In the genomic region with DNA sequence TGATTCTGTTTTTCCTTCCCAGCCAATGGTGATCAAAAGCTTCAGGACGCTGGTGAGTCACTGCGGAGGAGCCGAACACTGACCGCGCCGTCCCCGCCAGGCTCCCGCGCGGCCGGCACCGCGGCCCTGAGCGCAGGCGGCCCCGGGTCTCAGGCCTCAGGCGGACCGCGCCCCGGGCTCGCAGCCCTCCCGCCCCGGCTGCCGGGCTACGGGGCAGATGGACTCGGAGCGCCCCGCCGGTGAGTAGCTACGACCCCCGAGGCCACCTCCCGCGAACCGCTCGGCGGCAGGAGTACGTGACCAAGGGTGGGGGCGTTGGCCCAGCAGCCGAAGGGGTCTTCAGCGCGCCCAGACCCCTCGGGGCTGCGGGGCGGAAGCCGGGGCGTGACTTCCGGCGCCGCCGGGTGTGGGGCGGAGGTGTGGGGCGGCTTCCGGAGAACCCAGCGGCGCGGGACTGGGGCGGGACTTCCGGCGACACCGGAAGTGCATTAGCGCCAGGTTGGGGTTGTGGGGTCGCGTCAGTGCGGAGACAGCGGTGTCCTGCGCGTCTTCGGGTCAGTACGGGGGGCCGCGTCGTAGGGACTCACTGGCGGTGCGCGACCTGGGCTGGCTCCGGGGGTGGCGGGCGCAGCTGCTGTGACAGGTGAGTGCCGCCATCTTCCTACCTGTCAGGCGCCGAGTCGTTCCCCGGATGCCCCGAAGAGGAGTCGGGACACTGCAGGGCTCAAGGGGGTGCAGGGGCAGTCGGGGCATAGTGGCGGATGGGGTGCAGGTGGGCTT, we compare ENCODE assay signal across 8 cellular contexts. TPM values are rescaled to one million over a fixed set of nuclear protein-coding genes. Genes with fewer than 3 reads are reported as not detected.
A peak's percentile ranks its signal among the peaks of the same experiment; 100 is the strongest.
DNase-seq lines count a peak whose midpoint lies in the region; ATAC-seq and TF ChIP-seq lines count a peak whose summit lies in the region.

A gene with protein sequence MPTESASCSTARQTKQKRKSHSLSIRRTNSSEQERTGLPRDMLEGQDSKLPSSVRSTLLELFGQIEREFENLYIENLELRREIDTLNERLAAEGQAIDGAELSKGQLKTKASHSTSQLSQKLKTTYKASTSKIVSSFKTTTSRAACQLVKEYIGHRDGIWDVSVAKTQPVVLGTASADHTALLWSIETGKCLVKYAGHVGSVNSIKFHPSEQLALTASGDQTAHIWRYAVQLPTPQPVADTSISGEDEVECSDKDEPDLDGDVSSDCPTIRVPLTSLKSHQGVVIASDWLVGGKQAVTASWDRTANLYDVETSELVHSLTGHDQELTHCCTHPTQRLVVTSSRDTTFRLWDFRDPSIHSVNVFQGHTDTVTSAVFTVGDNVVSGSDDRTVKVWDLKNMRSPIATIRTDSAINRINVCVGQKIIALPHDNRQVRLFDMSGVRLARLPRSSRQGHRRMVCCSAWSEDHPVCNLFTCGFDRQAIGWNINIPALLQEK (plus strand): TSS at position 60 of the 780 bp plus-strand sequence. CDS start 15,771 bp downstream, outside the sequence.

- H3K27me3 Mint-ChIP-seq in activated CD8-positive, alpha-beta T cell treated with anti-CD3 and anti-CD28 coated beads, Interleukin-2, amount 10 ng/mL, durations not matched to agents 7 days and 5 days (ENCODE audit: low read depth), result no peaks in the 10 kb centered on the region

- peaks cover 1% of the 10 kb centered on the region for H3K36me3 ChIP-seq in BJ (ENCODE audit: control insufficient read depth, insufficient read depth, low read length)

- peak within 1 kb of the TSS; percentile 99 for H3K4me3 ChIP-seq in BJ (ENCODE audit: low read depth, low read length)

- H3K9me3 Mint-ChIP-seq in activated CD8-positive, alpha-beta T cell treated with anti-CD3 and anti-CD28 coated beads, Interleukin-2, amount 10 ng/mL, durations not matched to agents 7 days and 5 days (ENCODE audit: insufficient read depth), result no peaks in the 10 kb centered on the region

- DNase-seq in BJ (ENCODE audit: low read depth) (peak; percentile 39), NCI-H748 (lab: John Stamatoyannopoulos, UW; ENCODE audit: unreplicated experiment) (peak; percentile 81), medulla oblongata (ENCODE audit: extremely low spot score) (peak; percentile 87)
- peak; percentile 91 for DNase-seq in activated CD8-positive, alpha-beta T cell treated with anti-CD3 and anti-CD28 coated beads, Interleukin-2, amount 10 ng/mL, durations not matched to agents 7 days and 5 days
- DNase-seq in effector CD4-positive, alpha-beta T cell, result peak; percentile 88
- DNase-seq in stimulated activated CD4-positive, alpha-beta T cell treated with anti-CD3 and anti-CD28 coated beads, TNF-alpha, amount 100 ng/mL, for 48 hours (ENCODE audit: low read depth in 3 of 3), result peak; percentile 75 to 86 (median 77)

- H3K36me3 Mint-ChIP-seq in activated CD8-positive, alpha-beta T cell treated with anti-CD3 and anti-CD28 coated beads, Interleukin-2, amount 10 ng/mL, durations not matched to agents 7 days and 5 days (ENCODE audit: low read depth), result peaks cover 58% of the 10 kb centered on the region

- no peaks in the 10 kb centered on the region for H3K27me3 ChIP-seq in BJ (ENCODE audit: control insufficient read depth, insufficient read depth, low read length)

- no peak for TF ChIP-seq CTCF in BJ (IDR thresholded peaks at IDR 0.05; ENCODE audit: insufficient read depth, low read depth, low read length)

- H3K4me3 Mint-ChIP-seq in activated CD8-positive, alpha-beta T cell treated with anti-CD3 and anti-CD28 coated beads, Interleukin-2, amount 10 ng/mL, durations not matched to agents 7 days and 5 days, result peak within 1 kb of the TSS; percentile 97

- ATAC-seq in GM19043 (IDR thresholded peaks at IDR 0.05; ENCODE audit: low read depth, unreplicated experiment) (peak; percentile 90), HG03342 (IDR thresholded peaks at IDR 0.05; ENCODE audit: unreplicated experiment) (peak; percentile 94)
- peak; percentile 90 for ATAC-seq in activated CD8-positive, alpha-beta T cell treated with anti-CD3 and anti-CD28 coated beads, Interleukin-2, amount 10 ng/mL, durations not matched to agents 7 days and 5 days

- POLR2A ChIA-PET in BJ (lab: Charles Lee), result interaction anchor here (0.7 kb wide), 1 partner anchor 763 kb away, joined by 3 read pairs; no protein-coding TSS in a partner anchor
- POLR2A ChIA-PET in activated CD8-positive, alpha-beta T cell treated with anti-CD3 and anti-CD28 coated beads, Interleukin-2, amount 10 ng/mL, durations not matched to agents 7 days and 5 days (lab: Charles Lee), result interaction anchor here (0.7 to 2.1 kb wide), 6 partner anchors 7 to 126 kb away, joined by 3 to 23 read pairs (median 4); a partner anchor contains a TSS

- CTCF ChIA-PET in BJ (lab: Yijun Ruan, JAX), result interaction anchor here (1.0 kb wide), 1 partner anchor 1987 kb away, joined by 4 read pairs; no protein-coding TSS in a partner anchor
- CTCF ChIA-PET in activated CD8-positive, alpha-beta T cell treated with anti-CD3 and anti-CD28 coated beads, Interleukin-2, amount 10 ng/mL, durations not matched to agents 7 days and 5 days (lab: Charles Lee), result interaction anchor here (1.6 kb wide), 1 partner anchor 11 kb away, joined by 5 read pairs; no protein-coding TSS in a partner anchor

- peaks cover 78% of the 10 kb centered on the region for H3K4me1 Mint-ChIP-seq in activated CD8-positive, alpha-beta T cell treated with anti-CD3 and anti-CD28 coated beads, Interleukin-2, amount 10 ng/mL, durations not matched to agents 7 days and 5 days (ENCODE audit: low read depth)

- peak within 1 kb of the TSS; percentile 97 for H3K27ac Mint-ChIP-seq in activated CD8-positive, alpha-beta T cell treated with anti-CD3 and anti-CD28 coated beads, Interleukin-2, amount 10 ng/mL, durations not matched to agents 7 days and 5 days

RNA-seq across cellular contexts. Expression of the gene that starts here (rescaled TPM):
- polyA plus RNA-seq in BJ (2011; rRNA removed), result 10.9 and 12.7 TPM in 2 replicates
- polyA minus RNA-seq in BJ (2011; rRNA and poly(A)+ RNA removed), result 24.4 and 25.7 TPM in 2 replicates
- 10 to 100 TPM; 24.9 to 27.0 TPM for total RNA-seq in activated CD8-positive, alpha-beta T cell treated with anti-CD3 and anti-CD28 coated beads, Interleukin-2, amount 10 ng/mL, durations not matched to agents 7 days and 5 days

Comparison
In these comparisons a context has a peak if more than half of its experiments do, and no peak if none do; other contexts are left out.
1. Peak in every context shown above with its lines: DNase-seq, ATAC-seq and H3K4me3 ChIP-seq.
2. DNase-seq: peak in every context shown above with its lines; median percentile 91 in activated CD8-positive, alpha-beta T cell treated with anti-CD3 and anti-CD28 coated beads, Interleukin-2, amount 10 ng/mL, durations not matched to agents 7 days and 5 days; 88 in effector CD4-positive, alpha-beta T cell; 87 in medulla oblongata; 81 in NCI-H748; 77 in stimulated activated CD4-positive, alpha-beta T cell treated with anti-CD3 and anti-CD28 coated beads, TNF-alpha, amount 100 ng/mL, for 48 hours; 39 in BJ.